ENCODE assay signal across 26 cellular contexts in the genomic region with DNA sequence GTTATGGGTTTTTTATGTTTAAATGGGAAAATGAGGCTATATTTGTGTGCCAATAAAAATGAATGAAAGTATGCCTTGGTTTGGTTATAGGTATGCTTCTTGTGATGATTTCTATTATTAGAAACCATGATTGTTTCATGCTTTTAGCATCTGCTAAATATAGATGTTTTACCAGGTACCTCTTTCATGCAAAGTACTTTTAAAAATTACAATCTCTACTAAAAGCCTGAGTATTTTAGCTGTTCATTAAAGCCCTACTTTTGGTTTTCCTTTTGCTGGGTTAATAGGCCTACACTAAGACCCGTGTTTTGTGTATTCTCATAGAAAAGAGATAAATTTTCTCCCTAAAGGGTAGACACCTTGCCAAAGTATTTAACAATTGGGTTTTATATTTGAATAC. TPM values are rescaled to one million over a fixed set of nuclear protein-coding genes. Genes with fewer than 3 reads are reported as not detected.
DNase-seq lines count a peak whose midpoint lies in the region; ATAC-seq and TF ChIP-seq lines count a peak whose summit lies in the region.
"Had no signal": no experiment of that assay in that cellular context is flagged by ENCODE, and none has a peak within 500 bp of the region (broad histone marks: within the 10 kb centered on the region; RNA-seq: fewer than 3 reads in every experiment).

No MANE protein-coding gene starts in this region.

- H3K9me3 ChIP-seq in DOHH2 (ENCODE audit: control insufficient read depth, insufficient read depth, low read length) (peaks cover 6% of the 10 kb centered on the region; the same call in 1 of the 2 replicates), adipocyte (ENCODE audit: control insufficient read depth, low read length) (peaks cover 4% of the 10 kb centered on the region)
- H3K9me3 ChIP-seq: pancreas, testis had no signal

- no peak for DNase-seq in adipocyte (ENCODE audit: low read depth)
- DNase-seq in osteocyte (ENCODE audit: extremely low spot score, unreplicated experiment): no peak
- no peak for DNase-seq in NCI-H748 treated with DMSO at 0.1 percent for 48 hours (lab: John Stamatoyannopoulos, UW)
- no peak for DNase-seq in NCI-H748 (lab: John Stamatoyannopoulos, UW; ENCODE audit: unreplicated experiment)
- DNase-seq: activated CD4-positive, alpha-beta T cell treated with anti-CD3 and anti-CD28 coated beads, Interleukin-2, amount 50 U/mL, for 4 hours; activated CD8-positive, alpha-beta memory T cell treated with anti-CD3 and anti-CD28 coated beads, Interleukin-2, amount 50 U/mL, for 48 hours; activated gamma-delta T cell; CD4-positive, alpha-beta memory T cell; kidney; naive B cell; NCI-H146; NCI-H774; pancreas; SJCRH30; stimulated activated CD4-positive, alpha-beta T cell treated with anti-CD3 and anti-CD28 coated beads, Interleukin-1b, Interleukin-23, amount 100 ng/mL, for 48 hours; stimulated activated naive B cell treated with anti-CD40 and anti-IgM and Interleukin-4, amounts not matched to agents 10 μg/mL and 1 μg/mL and 100 μg/mL, for 72 hours; testis; WERI-Rb-1 had no signal

- no peaks in the 10 kb centered on the region for H3K9me2 ChIP-seq in DOHH2 (replicated peaks; ENCODE audit: control insufficient read depth, low read length)

- H3K79me2 ChIP-seq in DOHH2 (ENCODE audit: control insufficient read depth, low read length): peaks cover 90% of the 10 kb centered on the region

- TF ChIP-seq CTCF in DOHH2 (IDR thresholded peaks at IDR 0.05; ENCODE audit: low read depth, low read length, poor library complexity, severe bottlenecking) (no peak), osteocyte (IDR thresholded peaks at IDR 0.05) (no peak)

- H3K4me2 ChIP-seq in DOHH2 (ENCODE audit: low read length): peak overlapping the region; percentile 31
- H3K4me2 ChIP-seq: hepatocyte had no signal

- H3K4me3 ChIP-seq in DOHH2 (ENCODE audit: low read length) (no peak overlapping the region; the same call in 1 of the 2 replicates), adipocyte (ENCODE audit: low read length) (no peak overlapping the region)
- H3K4me3 ChIP-seq: hepatocyte, pancreas, SJCRH30, testis had no signal

- H3K27ac ChIP-seq in DOHH2 (ENCODE audit: low read depth, low read length): peak overlapping the region; percentile 33
- H3K27ac ChIP-seq: hepatocyte, pancreas, SJCRH30, testis, WERI-Rb-1 had no signal

- peaks cover 13% of the 10 kb centered on the region for H3K9me3 Mint-ChIP-seq in osteocyte (ENCODE audit: unreplicated experiment)

- H3K27me3 ChIP-seq in DOHH2 (ENCODE audit: control insufficient read depth, low read length) (no peaks in the 10 kb centered on the region), adipocyte (replicated peaks; ENCODE audit: control insufficient read depth, insufficient read depth, low read length) (no peaks in the 10 kb centered on the region)
- H3K27me3 ChIP-seq: hepatocyte, pancreas, SJCRH30, testis had no signal

- H4K20me1 ChIP-seq in DOHH2 (ENCODE audit: control insufficient read depth, insufficient read depth, low read depth, low read length): peaks cover 16% of the 10 kb centered on the region

- H3K36me3 ChIP-seq in DOHH2 (ENCODE audit: control insufficient read depth, low read length) (peaks cover 90% of the 10 kb centered on the region), adipocyte (ENCODE audit: control insufficient read depth, insufficient read depth, low read length, severe bottlenecking) (peaks cover 6% of the 10 kb centered on the region)

- H3K4me1 ChIP-seq in DOHH2 (ENCODE audit: control insufficient read depth, low read length) (peaks cover 43% of the 10 kb centered on the region), adipocyte (ENCODE audit: control insufficient read depth, insufficient read depth, low read length) (peaks cover 12% of the 10 kb centered on the region)
- H3K4me1 ChIP-seq: SJCRH30, testis had no signal

- H3K4me1 Mint-ChIP-seq in osteocyte (ENCODE audit: unreplicated experiment): peaks cover 15% of the 10 kb centered on the region

- ATAC-seq in HG02798 (IDR thresholded peaks at IDR 0.05; ENCODE audit: poor library complexity, unreplicated experiment) (peak; percentile 46), GM18517 (IDR thresholded peaks at IDR 0.05; ENCODE audit: unreplicated experiment) (no peak)
- ATAC-seq: HCT116; Panc1; pancreas; sciatic nerve; stimulated activated naive B cell treated with anti-CD40 and anti-IgM and Interleukin-4, amounts not matched to agents 10 μg/mL and 1 μg/mL and 100 μg/mL, for 72 hours had no signal

- no peaks in the 10 kb centered on the region for H3K27me3 Mint-ChIP-seq in osteocyte (ENCODE audit: unreplicated experiment)
- H3K27me3 Mint-ChIP-seq: CD4-positive, alpha-beta memory T cell; dendritic cell treated with granulocyte-macrophage colony-stimulating factor and Interleukin-4, amounts not matched to agents 40 ng/mL and 50 ng/mL, for 4 days; naive B cell; stimulated activated naive B cell treated with anti-CD40 and anti-IgM and Interleukin-4, amounts not matched to agents 10 μg/mL and 1 μg/mL and 100 μg/mL, for 72 hours had no signal

- peaks cover 15% of the 10 kb centered on the region; the same call in 1 of the 2 replicates for H3F3A ChIP-seq in DOHH2 (ENCODE audit: control insufficient read depth, insufficient read depth)

- H3K27ac Mint-ChIP-seq in osteocyte (ENCODE audit: unreplicated experiment): peak overlapping the region; percentile 50

- H3K9ac ChIP-seq in adipocyte (ENCODE audit: low read length): peak overlapping the region; percentile 38

- peaks cover 32% of the 10 kb centered on the region for H3K36me3 Mint-ChIP-seq in osteocyte (ENCODE audit: unreplicated experiment)

- H3K4me3 Mint-ChIP-seq in osteocyte (ENCODE audit: unreplicated experiment): no peak overlapping the region
- H3K4me3 Mint-ChIP-seq: CD4-positive, alpha-beta memory T cell; dendritic cell treated with granulocyte-macrophage colony-stimulating factor and Interleukin-4, amounts not matched to agents 40 ng/mL and 50 ng/mL, for 4 days; naive B cell; stimulated activated naive B cell treated with anti-CD40 and anti-IgM and Interleukin-4, amounts not matched to agents 10 μg/mL and 1 μg/mL and 100 μg/mL, for 72 hours had no signal

RNA-seq across cellular contexts. Expression of a gene that starts 32.0 kb away (rescaled TPM):
- total RNA-seq in osteocyte: 24.9 and 26.2 TPM in 2 replicates
